Comparison of ENCODE assay signal across 8 cellular contexts in genomic region chrX:37846558-37846933, GRCh38. TPM values are rescaled to one million over a fixed set of nuclear protein-coding genes. Genes with fewer than 3 reads are reported as not detected.
A peak's percentile ranks its signal among the peaks of the same experiment; 100 is the strongest.
DNase-seq lines count a peak whose midpoint lies in the region; ATAC-seq, FAIRE-seq and TF ChIP-seq lines count a peak whose summit lies in the region.

No MANE protein-coding gene starts in this region.

- FAIRE-seq in K562 (lab: Jason Lieb, UNC), result no peak

- H3K4me3 Mint-ChIP-seq in activated naive CD4-positive, alpha-beta T cell treated with anti-CD3 and anti-CD28 coated beads, Interleukin-2, amount 50 U/mL, for 24 hours, result peak overlapping the region; percentile 84
- H3K4me3 Mint-ChIP-seq in memory B cell (peak overlapping the region; percentile 87), type B pancreatic cell (peak overlapping the region; percentile 81)

- TF ChIP-seq CTCF in K562 (IDR thresholded peaks at IDR 0.05 in 2 of 3, conservative IDR thresholded peaks at IDR 0.05 in 1 of 3; ENCODE audit: insufficient read depth in 2 of 3, low read depth in 1 of 3, low read length in 3 of 3) (no peak), type B pancreatic cell (conservative IDR thresholded peaks at IDR 0.05) (no peak)

- CTCF ChIA-PET in K562 (lab: Yijun Ruan, JAX; ENCODE audit: low intra/inter-chr PET ratio), result no interaction called here

- POLR2A ChIA-PET in K562 (lab: Yijun Ruan, JAX), result interaction anchor here (1.1 kb wide), 1 partner anchor 11 kb away, joined by 3 read pairs; no protein-coding TSS in a partner anchor

- intact Hi-C loops in K562 (cut with micrococcal nuclease), result no loop called here

- no peaks in the 10 kb centered on the region for H3K36me3 ChIP-seq in K562 (ENCODE audit: control insufficient read depth, insufficient read depth, low read length)

- TF ChIP-seq RAD21 in K562 (CRISPR knock-in tag; conservative IDR thresholded peaks at IDR 0.05 in 1 of 2, IDR thresholded peaks at IDR 0.05 in 1 of 2), result no peak

- H3K4me1 Mint-ChIP-seq in activated naive CD4-positive, alpha-beta T cell treated with anti-CD3 and anti-CD28 coated beads, Interleukin-2, amount 50 U/mL, for 24 hours, result peaks cover 29% of the 10 kb centered on the region
- peaks cover 8% of the 10 kb centered on the region for H3K4me1 Mint-ChIP-seq in memory B cell
- H3K4me1 Mint-ChIP-seq in type B pancreatic cell (ENCODE audit: unreplicated experiment), result no peaks in the 10 kb centered on the region

- ATAC-seq in K562 (no peak), memory B cell (ENCODE audit: low read depth) (no peak), GM21737 (IDR thresholded peaks at IDR 0.05; ENCODE audit: unreplicated experiment) (no peak)

- no peak for TF ChIP-seq EP300 in K562 (IDR thresholded peaks at IDR 0.05; ENCODE audit: low read length)

- H3K9me1 ChIP-seq in K562 (ENCODE audit: control insufficient read depth, insufficient read depth, low read length), result no peaks in the 10 kb centered on the region

- peak overlapping the region; percentile 87 for H3K27ac Mint-ChIP-seq in activated naive CD4-positive, alpha-beta T cell treated with anti-CD3 and anti-CD28 coated beads, Interleukin-2, amount 50 U/mL, for 24 hours
- H3K27ac Mint-ChIP-seq in memory B cell (no peak overlapping the region), type B pancreatic cell (no peak overlapping the region)

- BruUV-seq in K562 (replicated peaks; lab: Mats Ljungman, UMichigan), result no TSS peak

- H2AFZ ChIP-seq in K562 (ENCODE audit: low read depth, low read length), result peak overlapping the region; percentile 95

- H3K4me3 ChIP-seq in K562, result peak overlapping the region; percentile 50

- no peaks in the 10 kb centered on the region for H4K20me1 ChIP-seq in K562 (replicated peaks; ENCODE audit: control insufficient read depth, insufficient read depth, low read length)

- peak overlapping the region; percentile 82 for H3K4me2 ChIP-seq in K562 (ENCODE audit: insufficient read depth, low read length)

- H3K9ac ChIP-seq in K562 (ENCODE audit: insufficient read depth in 1 of 2, low read depth in 2 of 2, low read length in 2 of 2), result 0 out of 4 replicates have a peak overlapping the region, but pooled peaks of 1 of the 2 experiments have one; percentile 44

- DNase-seq in activated naive CD4-positive, alpha-beta T cell treated with anti-CD3 and anti-CD28 coated beads, Interleukin-2, amount 50 U/mL, for 16 hours, result no peak
- DNase-seq in K562 (ENCODE audit: extremely low read depth in 1 of 4, low spot score in 3 of 4), result no peak
- no peak for DNase-seq in memory B cell (ENCODE audit: low spot score in 2 of 2)
- no peak for DNase-seq in type B pancreatic cell (ENCODE audit: extremely low spot score, unreplicated experiment)
- DNase-seq in GOT3 (lab: John Stamatoyannopoulos, UW), result no peak
- DNase-seq in H4 (ENCODE audit: low spot score), result no peak

- no peak overlapping the region for H3K27ac ChIP-seq in K562 (ENCODE audit: extremely low read depth, low read depth, low read length)

- H3K79me2 ChIP-seq in K562 (ENCODE audit: control insufficient read depth, insufficient read depth, low read length), result no peaks in the 10 kb centered on the region

- H3K9me3 ChIP-seq in K562 (replicated peaks; ENCODE audit: control insufficient read depth, insufficient read depth, low read depth, low read length), result no peaks in the 10 kb centered on the region

- no peaks in the 10 kb centered on the region for H3K27me3 ChIP-seq in K562 (ENCODE audit: control insufficient read depth in 2 of 2, insufficient read depth in 2 of 2, low read length in 2 of 2)

- TF ChIP-seq POLR2A in K562 (conservative IDR thresholded peaks at IDR 0.05), result no peak

- WGBS in K562 (ENCODE audit: insufficient coverage, low coverage, missing lambda C conversion rate), result 11% methylated on average over 1 of the region's 1 CpG

- no peaks in the 10 kb centered on the region for H3K9me3 Mint-ChIP-seq in activated naive CD4-positive, alpha-beta T cell treated with anti-CD3 and anti-CD28 coated beads, Interleukin-2, amount 50 U/mL, for 24 hours
- H3K9me3 Mint-ChIP-seq in memory B cell (no peaks in the 10 kb centered on the region), type B pancreatic cell (peaks cover 4% of the 10 kb centered on the region)

- no peaks in the 10 kb centered on the region for H3K27me3 Mint-ChIP-seq in activated naive CD4-positive, alpha-beta T cell treated with anti-CD3 and anti-CD28 coated beads, Interleukin-2, amount 50 U/mL, for 24 hours
- H3K27me3 Mint-ChIP-seq in memory B cell, result no peaks in the 10 kb centered on the region
- no peaks in the 10 kb centered on the region for H3K27me3 Mint-ChIP-seq in type B pancreatic cell

- H3K36me3 Mint-ChIP-seq in activated naive CD4-positive, alpha-beta T cell treated with anti-CD3 and anti-CD28 coated beads, Interleukin-2, amount 50 U/mL, for 24 hours, result peaks cover 1% of the 10 kb centered on the region
- H3K36me3 Mint-ChIP-seq in memory B cell, result no peaks in the 10 kb centered on the region
- H3K36me3 Mint-ChIP-seq in type B pancreatic cell, result no peaks in the 10 kb centered on the region

- peaks cover 2 to 10% of the 10 kb centered on the region in 2 experiments; a peak in 3 of 5 replicates for H3K4me1 ChIP-seq in K562 (replicated peaks in 1 of 2; ENCODE audit: control insufficient read depth in 2 of 2, insufficient read depth in 2 of 2, low read length in 2 of 2)

- in situ Hi-C loops in K562 (cut with MboI), result no loop called here

TF ChIP-seq in K562, 482 proteins besides CTCF, POLR2A, EP300 and RAD21:
- TF ChIP-seq EWSR1 (IDR thresholded peaks at IDR 0.05; ENCODE audit: borderline replicate concordance, low read depth, partially characterized antibody), result no peak
- peak; percentile 43; the same call in 1 of the 2 replicates for TF ChIP-seq C11orf30 (IDR thresholded peaks at IDR 0.05; ENCODE audit: low read depth)
- peak; percentile 47; the same call in 1 of the 2 replicates for TF ChIP-seq ZNF316 (IDR thresholded peaks at IDR 0.05)
- peak; percentile 28 for TF ChIP-seq MEIS2 (IDR thresholded peaks at IDR 0.05; ENCODE audit: partially characterized antibody)

RNA-seq across cellular contexts. Expression of gene DYNLT3, which starts 0.8 kb away (rescaled TPM):
- 1.0 and 1.6 TPM in 2 replicates for total RNA-seq in K562 (2011; cell fraction: chromatin; rRNA removed; ENCODE audit: low replicate concordance)
- total RNA-seq in K562 (2011; cell fraction: nucleolus; rRNA removed), result 0.26 and 0.83 TPM in 2 replicates
- total RNA-seq in K562 (2011; cell fraction: nucleoplasm; rRNA removed), result 0.81 and 2.2 TPM in 2 replicates
- 4.5 and 4.7 TPM in 2 replicates for total RNA-seq in K562 (2014; rRNA removed)
- 8.4 and 10.2 TPM in 2 replicates for total RNA-seq in K562 (2014; rRNA removed; fragmentation: Illumina TruSeq; extraction: Trizol)
- total RNA-seq in K562 (2015; rRNA removed; fragmentation: Illumina TruSeq; extraction: Trizol), result 6.6 and 8.3 TPM in 2 replicates
- total RNA-seq in K562 (2021), result 5.9 and 6.3 TPM in 2 replicates
- polyA plus RNA-seq in K562 (2011; rRNA removed), result 5.4 TPM in 2 replicates
- polyA plus RNA-seq in K562 (2011; cell fraction: cytosol; rRNA removed), result 0.75 and 3.2 TPM in 2 replicates
- polyA plus RNA-seq in K562 (2011; cell fraction: nucleus; rRNA removed), result 1.4 and 3.2 TPM in 2 replicates
- 6.8 and 10.8 TPM in 2 replicates for polyA plus RNA-seq in K562 (2012)
- polyA plus RNA-seq in K562 (2014; fragmentation: Illumina TruSeq; extraction: Trizol), result 7.4 and 8.4 TPM in 2 replicates
- 10 to 100 TPM; 15.5 to 17.5 TPM for polyA plus RNA-seq in K562 (2014; fragmentation: Nextera tagmentation; extraction: Ambion mirVana)
- 6.1 and 6.7 TPM in 2 replicates for polyA plus RNA-seq in K562 (2014; rRNA removed)
- 4.4 and 5.1 TPM in 2 replicates for polyA minus RNA-seq in K562 (2011; rRNA and poly(A)+ RNA removed)
- 1.5 and 2.6 TPM in 2 replicates for polyA minus RNA-seq in K562 (2011; cell fraction: cytosol; rRNA and poly(A)+ RNA removed)
- polyA minus RNA-seq in K562 (2011; cell fraction: nucleus; rRNA and poly(A)+ RNA removed), result 0.94 and 3.0 TPM in 2 replicates
- 13.7 and 16.3 TPM in 2 replicates for total RNA-seq in type B pancreatic cell (ENCODE audit: low replicate concordance)
- total RNA-seq in H4 (2014; rRNA removed; shearing (Covaris generic)), result 35.0 and 43.4 TPM in 2 replicates
